Comparison of ENCODE assay signal across 1 cellular context in the genomic region with DNA sequence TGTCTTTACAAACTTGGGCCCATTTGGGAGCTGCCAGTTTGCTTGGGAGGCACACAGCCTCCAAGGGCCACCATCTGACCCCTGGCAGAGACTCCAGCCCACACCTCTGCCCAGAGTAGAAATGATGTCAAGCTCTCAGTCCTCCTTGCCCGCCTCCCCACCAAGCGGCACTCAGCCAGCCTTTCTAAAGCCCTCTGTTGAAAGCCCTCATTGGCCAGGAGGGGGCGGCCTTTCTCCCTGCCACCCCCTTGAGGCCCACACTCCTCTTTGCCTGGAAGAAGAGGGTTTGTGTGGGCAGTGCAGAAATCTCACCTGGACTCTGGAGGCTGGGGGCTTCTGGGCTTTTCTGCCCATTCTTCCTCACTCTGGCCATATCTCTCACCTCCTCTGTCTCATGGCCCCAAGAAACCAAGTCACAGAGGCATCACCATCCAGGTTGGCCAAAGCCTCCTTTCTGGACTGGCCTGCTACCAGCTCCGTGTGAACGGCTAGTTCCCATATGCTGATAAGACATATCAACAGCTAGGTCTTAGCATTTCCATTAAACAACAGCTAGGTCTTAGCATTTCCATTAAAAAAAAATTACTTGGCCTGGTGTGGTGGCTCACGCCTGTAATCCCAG.
TF ChIP-seq lines count a peak whose summit lies in the region.

No MANE protein-coding gene starts in this region.

TF ChIP-seq in GM12878, 131 proteins besides CTCF, POLR2A, EP300 and RAD21:
- no peak for TF ChIP-seq KDM1A (IDR thresholded peaks at IDR 0.05; ENCODE audit: borderline replicate concordance)
- peak; percentile 39; the same call in 1 of the 2 replicates for TF ChIP-seq SMC3 (IDR thresholded peaks at IDR 0.05; ENCODE audit: borderline replicate concordance, low read length)
- TF ChIP-seq, protein P1, sequence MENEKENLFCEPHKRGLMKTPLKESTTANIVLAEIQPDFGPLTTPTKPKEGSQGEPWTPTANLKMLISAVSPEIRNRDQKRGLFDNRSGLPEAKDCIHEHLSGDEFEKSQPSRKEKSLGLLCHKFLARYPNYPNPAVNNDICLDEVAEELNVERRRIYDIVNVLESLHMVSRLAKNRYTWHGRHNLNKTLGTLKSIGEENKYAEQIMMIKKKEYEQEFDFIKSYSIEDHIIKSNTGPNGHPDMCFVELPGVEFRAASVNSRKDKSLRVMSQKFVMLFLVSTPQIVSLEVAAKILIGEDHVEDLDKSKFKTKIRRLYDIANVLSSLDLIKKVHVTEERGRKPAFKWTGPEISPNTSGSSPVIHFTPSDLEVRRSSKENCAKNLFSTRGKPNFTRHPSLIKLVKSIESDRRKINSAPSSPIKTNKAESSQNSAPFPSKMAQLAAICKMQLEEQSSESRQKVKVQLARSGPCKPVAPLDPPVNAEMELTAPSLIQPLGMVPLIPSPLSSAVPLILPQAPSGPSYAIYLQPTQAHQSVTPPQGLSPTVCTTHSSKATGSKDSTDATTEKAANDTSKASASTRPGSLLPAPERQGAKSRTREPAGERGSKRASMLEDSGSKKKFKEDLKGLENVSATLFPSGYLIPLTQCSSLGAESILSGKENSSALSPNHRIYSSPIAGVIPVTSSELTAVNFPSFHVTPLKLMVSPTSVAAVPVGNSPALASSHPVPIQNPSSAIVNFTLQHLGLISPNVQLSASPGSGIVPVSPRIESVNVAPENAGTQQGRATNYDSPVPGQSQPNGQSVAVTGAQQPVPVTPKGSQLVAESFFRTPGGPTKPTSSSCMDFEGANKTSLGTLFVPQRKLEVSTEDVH (IDR thresholded peaks at IDR 0.05; ENCODE audit: low read depth, partially characterized antibody): no peak
- no peak for TF ChIP-seq TBL1XR1 (IDR thresholded peaks at IDR 0.05; ENCODE audit: low read depth, low read length)
- TF ChIP-seq KLF5 (IDR thresholded peaks at IDR 0.05; ENCODE audit: partially characterized antibody): no peak
- TF ChIP-seq RUNX3 (IDR thresholded peaks at IDR 0.05; ENCODE audit: low read length): no peak
